In the genomic region with DNA sequence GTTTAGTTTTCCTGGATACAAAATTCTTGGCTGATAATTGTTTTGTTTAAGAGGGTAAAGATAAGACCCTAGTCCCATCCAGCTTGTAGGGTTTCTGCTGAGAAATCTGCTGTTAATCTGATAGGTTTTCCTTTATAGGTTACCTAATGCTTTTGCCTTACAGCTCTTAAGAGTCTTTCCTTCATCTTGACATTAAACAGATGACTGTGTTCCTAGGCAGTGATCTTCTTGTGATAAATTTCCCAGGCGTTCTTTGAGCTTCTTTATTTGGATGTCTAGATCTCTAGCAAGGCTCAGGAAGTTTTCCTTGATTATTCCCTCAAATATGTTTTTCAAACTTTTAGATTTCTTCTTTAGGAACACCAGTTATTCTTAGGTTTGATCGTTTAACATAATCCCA, we compare ENCODE assay signal across 17 cellular contexts.
DNase-seq lines count a peak whose midpoint lies in the region; ATAC-seq and TF ChIP-seq lines count a peak whose summit lies in the region.
"Had no signal": no experiment of that assay in that cellular context is flagged by ENCODE, and none has a peak within 500 bp of the region (broad histone marks: within the 10 kb centered on the region; RNA-seq: fewer than 3 reads in every experiment).

No MANE protein-coding gene starts in this region.

- peaks cover 23% of the 10 kb centered on the region for H3F3A ChIP-seq in GM23248 (ENCODE audit: insufficient read depth)

- H3K27me3 ChIP-seq in GM23248 (replicated peaks; ENCODE audit: insufficient read depth), result no peaks in the 10 kb centered on the region

- no peak overlapping the region for H3K27ac ChIP-seq in GM23248

- no peak overlapping the region for H3K4me2 ChIP-seq in GM23248 (ENCODE audit: unreplicated experiment)
- H3K4me2 ChIP-seq: GM23338 had no signal

- no peak overlapping the region for H2AFZ ChIP-seq in GM23248
- H2AFZ ChIP-seq: GM23338 had no signal

- H3K4me3 Mint-ChIP-seq in activated T-helper 17 cell treated with anti-CD3 and anti-CD28 coated beads, Interleukin-2, amount 50 U/mL, for 72 hours, result no peak overlapping the region
- H3K4me3 Mint-ChIP-seq: CD4-positive, alpha-beta memory T cell; GM23338; H9; HFFc6 had no signal

- H3K27ac Mint-ChIP-seq in activated T-helper 17 cell treated with anti-CD3 and anti-CD28 coated beads, Interleukin-2, amount 50 U/mL, for 72 hours, result peak overlapping the region; percentile 61
- H3K27ac Mint-ChIP-seq: GM23338, H9, HFFc6 had no signal

- WGBS in GM23248 (ENCODE audit: low coverage in 1 of 2, low lambda C conversion rate in 2 of 2, missing lambda C conversion rate in 2 of 2), 2 experiments, result 97 to 99% methylated on average over 2 of the region's 2 CpGs

- H3K4me3 ChIP-seq in fibroblast of villous mesenchyme (ENCODE audit: low read depth, low read length) (no peak overlapping the region), GM23248 (no peak overlapping the region)
- H3K4me3 ChIP-seq: GM23338 had no signal

- no peaks in the 10 kb centered on the region for H4K20me1 ChIP-seq in GM23248 (ENCODE audit: insufficient read depth)

- peaks cover 9% of the 10 kb centered on the region for H3K9me3 Mint-ChIP-seq in activated T-helper 17 cell treated with anti-CD3 and anti-CD28 coated beads, Interleukin-2, amount 50 U/mL, for 72 hours

- no peak for TF ChIP-seq CTCF in fibroblast of villous mesenchyme (IDR thresholded peaks at IDR 0.05; ENCODE audit: insufficient read depth, low read depth, low read length)

- H3K9ac ChIP-seq in GM23248, result no peak overlapping the region

- no peak for ATAC-seq in activated T-helper 17 cell treated with anti-CD3 and anti-CD28 coated beads, Interleukin-2, amount 50 U/mL, for 72 hours (replicated peaks)
- ATAC-seq in GM21367 (IDR thresholded peaks at IDR 0.05; ENCODE audit: unreplicated experiment), result no peak
- ATAC-seq: GM23338, HCT116 had no signal

- H3K9me3 ChIP-seq in GM23248 (ENCODE audit: low read depth), result peaks cover 5% of the 10 kb centered on the region

- H3K4me1 Mint-ChIP-seq in activated T-helper 17 cell treated with anti-CD3 and anti-CD28 coated beads, Interleukin-2, amount 50 U/mL, for 72 hours, result peaks cover 36% of the 10 kb centered on the region
- H3K4me1 Mint-ChIP-seq: GM23338, H9 had no signal

- H3K79me2 ChIP-seq in GM23248 (ENCODE audit: insufficient read depth), result peaks cover 76% of the 10 kb centered on the region

- H3K4me1 ChIP-seq in GM23248 (ENCODE audit: insufficient read depth), result no peaks in the 10 kb centered on the region

- H3K27me3 Mint-ChIP-seq in activated T-helper 17 cell treated with anti-CD3 and anti-CD28 coated beads, Interleukin-2, amount 50 U/mL, for 72 hours, result no peaks in the 10 kb centered on the region
- H3K27me3 Mint-ChIP-seq: CD4-positive, alpha-beta memory T cell had no signal

- H3K9me2 ChIP-seq in GM23248 (ENCODE audit: insufficient read depth), result no peaks in the 10 kb centered on the region

- H3K36me3 ChIP-seq in GM23248 (ENCODE audit: low read depth), result peaks cover 31% of the 10 kb centered on the region

- H3K36me3 Mint-ChIP-seq in activated T-helper 17 cell treated with anti-CD3 and anti-CD28 coated beads, Interleukin-2, amount 50 U/mL, for 72 hours (ENCODE audit: low read depth), result peaks cover 96% of the 10 kb centered on the region

- DNase-seq in SK-N-DZ (ENCODE audit: low spot score), result peak; percentile 55
- peak; percentile 63 for DNase-seq in fibroblast of villous mesenchyme (ENCODE audit: low read depth)
- no peak for DNase-seq in stimulated activated CD4-positive, alpha-beta T cell treated with anti-CD3 and anti-CD28 coated beads, Interleukin-2, amount 100 ng/mL, for 24 hours
- no peak for DNase-seq in GM23248
- DNase-seq: C1 segment of cervical spinal cord; Calu3; CD4-positive, alpha-beta memory T cell; COR-L47; DMS53; DMS79 treated with DMSO at 0.1 percent for 48 hours; GF-D8; H9; HFFc6 had no signal

- in situ Hi-C loops in GM23248 (cut with MboI), result no loop called here

Comparison
In these comparisons a context has a peak if more than half of its experiments do, and no peak if none do; other contexts are left out.
1. DNase-seq: peak in SK-N-DZ (single experiment) and fibroblast of villous mesenchyme (single experiment); none in stimulated activated CD4-positive, alpha-beta T cell treated with anti-CD3 and anti-CD28 coated beads, Interleukin-2, amount 100 ng/mL, for 24 hours (0 of 2) and GM23248 (single experiment).